1 cellular context compared by ENCODE assay signal in genomic region chr10:100101526-100102076, GRCh38.
TF ChIP-seq lines count a peak whose summit lies in the region.

No MANE protein-coding gene starts in this region.

TF ChIP-seq in H1, 55 proteins besides CTCF, POLR2A, EP300 and RAD21 (continued from another document):
- no peak for TF ChIP-seq TAF7 (optimal IDR thresholded peaks at IDR 0.05; ENCODE audit: borderline replicate concordance, low read depth, low read length)
- no peak for TF ChIP-seq JUN (IDR thresholded peaks at IDR 0.05; ENCODE audit: low read depth, low read length)
- no peak for TF ChIP-seq SIRT6 (IDR thresholded peaks at IDR 0.05; ENCODE audit: low read length)
- no peak for TF ChIP-seq KDM4A (IDR thresholded peaks at IDR 0.05; ENCODE audit: low read depth, low read length, severe bottlenecking)
- no peak for TF ChIP-seq FOSL1 (IDR thresholded peaks at IDR 0.05; ENCODE audit: insufficient read depth, low read depth, low read length)
